8 cellular contexts compared by ENCODE assay signal in genomic region chr10:23095966-23096813, GRCh38. TPM values are rescaled to one million over a fixed set of nuclear protein-coding genes. Genes with fewer than 3 reads are reported as not detected.
DNase-seq lines count a peak whose midpoint lies in the region; ATAC-seq and TF ChIP-seq lines count a peak whose summit lies in the region.

No MANE protein-coding gene starts in this region.

- no peaks in the 10 kb centered on the region for H3K27me3 ChIP-seq in BE2C
- no peaks in the 10 kb centered on the region for H3K27me3 ChIP-seq in Panc1 (ENCODE audit: control insufficient read depth, insufficient read depth, low read length)
- H3K27me3 ChIP-seq in ovary = no peaks in the 10 kb centered on the region

- H3K4me3 ChIP-seq in BE2C (ENCODE audit: low read depth, low read length) (peak overlapping the region; percentile 81), Panc1 (ENCODE audit: low read depth in 2 of 2, low read length in 2 of 2) (peak overlapping the region; percentile 61 to 65), ovary (peak overlapping the region; percentile 84)

- H3K4me3 Mint-ChIP-seq in activated naive CD8-positive, alpha-beta T cell treated with anti-CD3 and anti-CD28 coated beads for 36 hours = peak overlapping the region; percentile 96

- peak overlapping the region; percentile 91 for H3K27ac Mint-ChIP-seq in activated naive CD8-positive, alpha-beta T cell treated with anti-CD3 and anti-CD28 coated beads for 36 hours

- TF ChIP-seq EP300 in ovary (IDR thresholded peaks at IDR 0.05) = no peak

- CTCF ChIA-PET in Panc1 (lab: Charles Lee) = no interaction called here

- H3K27ac ChIP-seq in Panc1 (ENCODE audit: low read length) (peak overlapping the region; percentile 78), ovary (peak overlapping the region; percentile 93 to 95)

- H3K4me1 Mint-ChIP-seq in activated naive CD8-positive, alpha-beta T cell treated with anti-CD3 and anti-CD28 coated beads for 36 hours = peaks cover 42% of the 10 kb centered on the region

- DNase-seq in BE2C (peak; percentile 50), Panc1 (ENCODE audit: low read depth, low spot score) (no peak), cardiac septum (ENCODE audit: low spot score) (peak; percentile 77), ovary (peak; percentile 64 to 78 (median 68)), COLO829 (ENCODE audit: low spot score) (no peak)
- peak; percentile 32 for DNase-seq in activated naive CD8-positive, alpha-beta T cell treated with anti-CD3 and anti-CD28 coated beads for 36 hours

- H3K4me1 ChIP-seq in BE2C = peaks cover 14% of the 10 kb centered on the region
- H3K4me1 ChIP-seq in Panc1 (ENCODE audit: control insufficient read depth, insufficient read depth, low read length) = no peaks in the 10 kb centered on the region
- peaks cover 6% of the 10 kb centered on the region for H3K4me1 ChIP-seq in ovary (ENCODE audit: insufficient read depth)

- ATAC-seq in GM18861 (IDR thresholded peaks at IDR 0.05; ENCODE audit: unreplicated experiment) (peak; percentile 35), HG03025 (IDR thresholded peaks at IDR 0.05; ENCODE audit: low FRiP score, unreplicated experiment) (peak; percentile 54), Panc1 (peak; percentile 42)

- peaks cover 17% of the 10 kb centered on the region for H3K36me3 Mint-ChIP-seq in activated naive CD8-positive, alpha-beta T cell treated with anti-CD3 and anti-CD28 coated beads for 36 hours

- intact Hi-C loops in Panc1 (cut with micrococcal nuclease; ENCODE audit: unreplicated experiment) (no loop called here), cardiac septum (cut with DNase I) (no loop called here), ovary (cut with DNase I) (no loop called here)

- peaks cover 22% of the 10 kb centered on the region for H3K9me3 Mint-ChIP-seq in activated naive CD8-positive, alpha-beta T cell treated with anti-CD3 and anti-CD28 coated beads for 36 hours

- H3K27me3 Mint-ChIP-seq in activated naive CD8-positive, alpha-beta T cell treated with anti-CD3 and anti-CD28 coated beads for 36 hours = no peaks in the 10 kb centered on the region

- in situ Hi-C loops in Panc1 (cut with HindIII; ENCODE audit: low pct_unique_long_range_greater_than_20kb, low sequenced_read_pairs) = no loop called here

- H3K36me3 ChIP-seq in BE2C = no peaks in the 10 kb centered on the region
- no peaks in the 10 kb centered on the region for H3K36me3 ChIP-seq in Panc1 (ENCODE audit: control insufficient read depth, insufficient read depth, low read length)
- H3K36me3 ChIP-seq in ovary = no peaks in the 10 kb centered on the region

- POLR2A ChIA-PET in Panc1 (lab: Charles Lee) = no interaction called here

- WGBS in ovary, 3 donors = 17 to 19% (median 18%) methylated on average over 21 of the region's 21 CpGs

- H3K9me3 ChIP-seq in BE2C (no peaks in the 10 kb centered on the region), Panc1 (ENCODE audit: control insufficient read depth, insufficient read depth, low read depth, low read length) (no peaks in the 10 kb centered on the region; the same call in 1 of the 2 replicates), ovary (no peaks in the 10 kb centered on the region)

- no peak for TF ChIP-seq POLR2A in ovary (IDR thresholded peaks at IDR 0.05)

- TF ChIP-seq CTCF in BE2C (IDR thresholded peaks at IDR 0.05; ENCODE audit: low read depth, low read length) = no peak
- TF ChIP-seq CTCF in Panc1 (IDR thresholded peaks at IDR 0.05) = no peak
- no peak for TF ChIP-seq CTCF in ovary (IDR thresholded peaks at IDR 0.05)

- no TSS peak for BruUV-seq in Panc1 (replicated peaks; lab: Mats Ljungman, UMichigan)

RNA-seq across cellular contexts. Expression of gene MSRB2, which starts 0.8 kb away (rescaled TPM):
- 36.6 TPM for polyA plus RNA-seq in BE2C (2012; ENCODE audit: insufficient read depth, insufficient read length, low read depth)
- total RNA-seq in Panc1 (2021; ENCODE audit: unreplicated experiment) (10.7 TPM), cardiac septum (132 TPM), ovary (10 to 100 TPM; 16.5 to 35.8 (median 33.1) TPM)
- 18.8 TPM for polyA plus RNA-seq in Panc1 (2012; ENCODE audit: insufficient read length)
- 1 to 10 TPM; 6.3 to 7.9 TPM for total RNA-seq in activated naive CD8-positive, alpha-beta T cell treated with anti-CD3 and anti-CD28 coated beads for 36 hours
- 10 to 100 TPM; 16.5 to 37.1 TPM for polyA plus RNA-seq in ovary

Comparison
In these comparisons a context has a peak if more than half of its experiments do, and no peak if none do; other contexts are left out.
1. DNase-seq: peak in BE2C (single experiment), activated naive CD8-positive, alpha-beta T cell treated with anti-CD3 and anti-CD28 coated beads for 36 hours (single experiment), cardiac septum (single experiment) and ovary (5 of 5); none in Panc1 (single experiment) and COLO829 (single experiment).
2. Peak in every context shown above with its lines, with median percentiles within 50 percentile points of each other: H3K4me3 ChIP-seq and ATAC-seq.